In the genomic region with DNA sequence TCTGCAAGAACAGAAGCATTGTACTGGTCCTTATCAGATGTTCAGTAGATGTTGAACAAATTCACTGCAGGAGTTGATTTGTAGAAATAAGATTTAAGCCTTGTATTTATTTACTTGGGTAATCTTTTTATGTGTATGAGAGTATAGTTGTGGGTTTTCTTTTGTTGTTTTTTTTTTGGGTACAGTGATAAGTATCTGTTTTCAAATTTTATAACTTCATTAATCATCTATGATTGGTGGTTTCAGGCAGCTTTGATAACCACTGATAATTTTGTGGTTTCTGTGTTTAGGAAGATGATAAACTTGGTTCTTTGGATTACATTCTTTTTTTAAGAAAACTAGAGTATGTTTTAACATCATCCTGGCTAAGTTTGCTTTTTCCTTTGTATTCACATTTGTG, we compare ENCODE assay signal across 19 cellular contexts. TPM values are rescaled to one million over a fixed set of nuclear protein-coding genes. Genes with fewer than 3 reads are reported as not detected.
DNase-seq lines count a peak whose midpoint lies in the region; ATAC-seq and TF ChIP-seq lines count a peak whose summit lies in the region.
"Had no signal": no experiment of that assay in that cellular context is flagged by ENCODE, and none has a peak within 500 bp of the region (broad histone marks: within the 10 kb centered on the region; RNA-seq: fewer than 3 reads in every experiment).

No MANE protein-coding gene starts in this region.

- POLR2A ChIA-PET in CD4-positive, alpha-beta T cell (lab: Charles Lee) = no interaction called here

- H4K20me1 ChIP-seq in KMS-11 (ENCODE audit: insufficient read depth) (peaks cover 4% of the 10 kb centered on the region; the same call in 1 of the 2 replicates), neural cell (ENCODE audit: insufficient read depth) (peaks cover 16% of the 10 kb centered on the region)

- H2AFZ ChIP-seq in KMS-11 (ENCODE audit: low read depth) (no peak overlapping the region), neural cell (ENCODE audit: low read depth, low read length) (no peak overlapping the region)

- H3K36me3 Mint-ChIP-seq in CD4-positive, alpha-beta T cell (ENCODE audit: low read depth) = no peaks in the 10 kb centered on the region
- H3K36me3 Mint-ChIP-seq: stimulated activated memory B cell treated with anti-CD40 and anti-IgM and Interleukin-4, amounts not matched to agents 10 μg/mL and 1 μg/mL and 100 μg/mL, for 72 hours had no signal

- no peak overlapping the region for H3K27ac Mint-ChIP-seq in CD4-positive, alpha-beta T cell
- H3K27ac Mint-ChIP-seq: activated CD8-positive, alpha-beta T cell treated with anti-CD3 and anti-CD28 coated beads for 36 hours; stimulated activated memory B cell treated with anti-CD40 and anti-IgM and Interleukin-4, amounts not matched to agents 10 μg/mL and 1 μg/mL and 100 μg/mL, for 72 hours had no signal

- no peak overlapping the region for H3K27ac ChIP-seq in CD4-positive, alpha-beta T cell (ENCODE audit: low read depth, low read length)
- H3K27ac ChIP-seq in KMS-11 = no peak overlapping the region
- H3K27ac ChIP-seq in body of pancreas = peak overlapping the region in 3 of 4 donors; percentile 23 to 96 (median 58)
- peak overlapping the region; percentile 89 for H3K27ac ChIP-seq in neural cell (ENCODE audit: low read length)
- H3K27ac ChIP-seq: coronary artery, ovary had no signal

- H3K4me1 Mint-ChIP-seq in CD4-positive, alpha-beta T cell (ENCODE audit: low read depth) = peaks cover 11% of the 10 kb centered on the region

- H3K4me3 Mint-ChIP-seq in CD4-positive, alpha-beta T cell = peak overlapping the region; percentile 22
- H3K4me3 Mint-ChIP-seq: activated CD8-positive, alpha-beta T cell treated with anti-CD3 and anti-CD28 coated beads for 36 hours; stimulated activated memory B cell treated with anti-CD40 and anti-IgM and Interleukin-4, amounts not matched to agents 10 μg/mL and 1 μg/mL and 100 μg/mL, for 72 hours had no signal

- H3K79me2 ChIP-seq in KMS-11 (ENCODE audit: insufficient read depth, low read depth) (peaks cover 67% of the 10 kb centered on the region), neural cell (replicated peaks; ENCODE audit: insufficient read depth, low read length) (peaks cover 73% of the 10 kb centered on the region)

- no peaks in the 10 kb centered on the region for H3K9me3 ChIP-seq in CD4-positive, alpha-beta T cell (ENCODE audit: control insufficient read depth, low read length)
- H3K9me3 ChIP-seq in body of pancreas (no peaks in the 10 kb centered on the region), neural cell (ENCODE audit: low read length) (no peaks in the 10 kb centered on the region)
- H3K9me3 ChIP-seq: mucosa of descending colon, ovary had no signal

- peaks cover 84% of the 10 kb centered on the region for H3K27me3 Mint-ChIP-seq in CD4-positive, alpha-beta T cell

- H3K9ac ChIP-seq in KMS-11 (no peak overlapping the region), neural cell (ENCODE audit: low read length) (peak overlapping the region; percentile 89)

- intact Hi-C loops in CD4-positive, alpha-beta T cell (cut with DNase I, micrococcal nuclease) = loop anchor here in 1 of 2 experiments (5.0 to 10.0 kb wide), 3 partner anchors 122 to 1205 kb away; partner anchors contain the start of genes RNASET2 and RPS6KA2
- intact Hi-C loops in body of pancreas (cut with DNase I) (no loop called here), Right ventricle myocardium superior (cut with DNase I) (no loop called here)

- H3K4me2 ChIP-seq in KMS-11 = peak overlapping the region; percentile 70; the same call in 1 of the 2 replicates
- H3K4me2 ChIP-seq in neural cell (ENCODE audit: low read length) = peak overlapping the region; percentile 86

- no peak for TF ChIP-seq EP300 in neural cell (conservative IDR thresholded peaks at IDR 0.05; ENCODE audit: poor library complexity, severe bottlenecking)

- peaks cover 52% of the 10 kb centered on the region for H3K27me3 ChIP-seq in CD4-positive, alpha-beta T cell (ENCODE audit: control insufficient read depth, insufficient read depth, low read length)
- no peaks in the 10 kb centered on the region for H3K27me3 ChIP-seq in KMS-11 (ENCODE audit: insufficient read depth, low read depth)
- H3K27me3 ChIP-seq in body of pancreas = no peaks in the 10 kb centered on the region
- no peaks in the 10 kb centered on the region for H3K27me3 ChIP-seq in neural cell (ENCODE audit: insufficient read depth, low read depth, low read length)

- no peak for DNase-seq in CD4-positive, alpha-beta T cell
- DNase-seq in body of pancreas (no peak), left lobe of liver (ENCODE audit: low spot score) (no peak), Right ventricle myocardium superior (no peak), anterior cingulate cortex (lab: John Stamatoyannopoulos, UW) (no peak)
- DNase-seq: activated CD8-positive, alpha-beta T cell treated with anti-CD3 and anti-CD28 coated beads for 36 hours; aorta; COR-L47; hippocampal formation; KBM-7; left cardiac atrium; mucosa of descending colon; NCI-H2227 treated with DMSO at 0.1 percent for 48 hours; ovary had no signal

- CTCF ChIA-PET in CD4-positive, alpha-beta T cell (lab: Charles Lee) = no interaction called here

- peaks cover 66% of the 10 kb centered on the region for H3K4me1 ChIP-seq in KMS-11 (ENCODE audit: low read depth, poor library complexity, severe bottlenecking)
- H3K4me1 ChIP-seq in body of pancreas = peaks cover 62% of the 10 kb centered on the region

- no peak for TF ChIP-seq POLR2A in body of pancreas (IDR thresholded peaks at IDR 0.05)

- H3F3A ChIP-seq in neural cell (ENCODE audit: insufficient read depth, low read length, poor library complexity, severe bottlenecking) = no peaks in the 10 kb centered on the region

- H3K36me3 ChIP-seq in KMS-11 (ENCODE audit: insufficient read depth) (no peaks in the 10 kb centered on the region), body of pancreas (replicated peaks in 1 of 2; ENCODE audit: insufficient read depth in 1 of 2, low read depth in 2 of 2) (no peaks in the 10 kb centered on the region), neural cell (ENCODE audit: insufficient read depth, low read length) (no peaks in the 10 kb centered on the region)
- H3K36me3 ChIP-seq: ovary had no signal

- H3K9me2 ChIP-seq in neural cell (ENCODE audit: insufficient read depth, low read length) = no peaks in the 10 kb centered on the region

- no peak for TF ChIP-seq RAD21 in neural cell (conservative IDR thresholded peaks at IDR 0.05)

- TF ChIP-seq CTCF in CD4-positive, alpha-beta T cell (IDR thresholded peaks at IDR 0.05) = no peak
- TF ChIP-seq CTCF in KMS-11 (conservative IDR thresholded peaks at IDR 0.05; ENCODE audit: low read depth, low read length) (no peak), body of pancreas (IDR thresholded peaks at IDR 0.05) (no peak), neural cell (IDR thresholded peaks at IDR 0.05; ENCODE audit: poor library complexity, severe bottlenecking) (no peak)

- no peaks in the 10 kb centered on the region for H3K9me3 Mint-ChIP-seq in CD4-positive, alpha-beta T cell
- H3K9me3 Mint-ChIP-seq: activated CD8-positive, alpha-beta T cell treated with anti-CD3 and anti-CD28 coated beads for 36 hours; stimulated activated memory B cell treated with anti-CD40 and anti-IgM and Interleukin-4, amounts not matched to agents 10 μg/mL and 1 μg/mL and 100 μg/mL, for 72 hours had no signal

- no peak for ATAC-seq in CD4-positive, alpha-beta T cell (ENCODE audit: poor library complexity)
- ATAC-seq in body of pancreas (no peak), left lobe of liver (no peak), Right ventricle myocardium superior (ENCODE audit: poor library complexity) (no peak), GM21515 (IDR thresholded peaks at IDR 0.05; ENCODE audit: unreplicated experiment) (no peak)
- ATAC-seq: activated CD8-positive, alpha-beta T cell treated with anti-CD3 and anti-CD28 coated beads for 36 hours; left cardiac atrium; mucosa of descending colon; stimulated activated memory B cell treated with anti-CD40 and anti-IgM and Interleukin-4, amounts not matched to agents 10 μg/mL and 1 μg/mL and 100 μg/mL, for 72 hours had no signal

- no peak overlapping the region for H3K4me3 ChIP-seq in KMS-11 (IDR thresholded peaks at IDR 0.05; ENCODE audit: insufficient read depth, low read depth, low read length)
- no peak overlapping the region for H3K4me3 ChIP-seq in body of pancreas
- H3K4me3 ChIP-seq in neural cell (ENCODE audit: low read length) = peak overlapping the region; percentile 91
- H3K4me3 ChIP-seq: coronary artery, mucosa of descending colon, ovary had no signal

TF ChIP-seq in neural cell, 6 proteins besides CTCF, POLR2A, EP300 and RAD21 (continues in another document):
- TF ChIP-seq TAF1 (IDR thresholded peaks at IDR 0.05; ENCODE audit: low read depth) (no peak), MXI1 (conservative IDR thresholded peaks at IDR 0.05; ENCODE audit: poor library complexity, severe bottlenecking) (no peak), EZH2 (IDR thresholded peaks at IDR 0.05; ENCODE audit: borderline replicate concordance, insufficient read depth, low read length, poor library complexity, severe bottlenecking) (no peak), POLR2AphosphoS5 (IDR thresholded peaks at IDR 0.05) (no peak), SMC3 (conservative IDR thresholded peaks at IDR 0.05; ENCODE audit: poor library complexity) (no peak)

RNA-seq across cellular contexts. Expression of gene AFDN, which starts 2.8 kb away (rescaled TPM):
- 10 to 100 TPM in 1 of 2 experiments, 1 to 10 TPM in 1; 9.1 to 10.2 TPM for total RNA-seq in CD4-positive, alpha-beta T cell
- 100 to 1,000 TPM; 160 to 195 TPM for total RNA-seq in body of pancreas
- polyA plus RNA-seq in neural cell = 193 and 207 TPM in 2 replicates
- 427 and 539 TPM in 2 replicates for polyA minus RNA-seq in neural cell
- total RNA-seq in left lobe of liver = 92.5 TPM
- total RNA-seq in Right ventricle myocardium superior = 49.1 TPM

Comparison
In these comparisons a context has a peak if more than half of its experiments do, and no peak if none do; other contexts are left out.
1. H3K27ac ChIP-seq: peak in body of pancreas (3 of 4) and neural cell (single experiment); none in CD4-positive, alpha-beta T cell (single experiment) and KMS-11 (single experiment).